17 cellular contexts compared by ENCODE assay signal in the genomic region with DNA sequence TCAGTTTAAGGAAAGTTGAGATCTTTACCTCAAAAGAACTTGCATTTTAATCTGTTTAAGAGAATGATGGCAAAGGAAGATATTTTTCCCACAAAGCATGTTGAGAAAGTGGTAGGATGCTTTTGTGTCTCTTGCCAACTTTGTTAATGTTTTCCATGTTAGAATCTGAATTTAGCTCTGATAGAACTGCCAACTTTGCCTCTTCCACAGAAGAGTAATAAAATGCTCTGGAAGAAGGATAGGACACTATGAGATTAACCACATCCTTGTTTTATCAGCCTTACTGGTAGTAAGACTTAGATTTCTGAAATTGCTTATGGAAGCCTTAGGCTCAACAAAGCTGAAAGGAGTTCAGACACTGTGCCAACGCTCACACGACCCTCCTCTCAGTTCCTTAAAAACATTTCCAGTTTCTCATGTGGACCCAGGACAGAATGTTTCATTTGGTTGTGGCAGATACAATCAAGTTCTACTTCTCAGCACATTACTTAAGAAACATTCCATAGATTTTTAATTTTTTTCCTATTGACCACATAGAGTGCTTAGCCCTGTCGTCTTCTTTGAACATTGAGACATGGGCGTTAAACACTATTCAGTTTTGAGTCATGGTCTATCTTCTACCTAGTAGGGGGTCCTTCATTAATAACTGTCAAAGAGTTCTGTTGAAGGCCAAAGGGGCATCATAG. TPM values are rescaled to one million over a fixed set of nuclear protein-coding genes. Genes with fewer than 3 reads are reported as not detected.
DNase-seq lines count a peak whose midpoint lies in the region; ATAC-seq and TF ChIP-seq lines count a peak whose summit lies in the region.
"Had no signal": no experiment of that assay in that cellular context is flagged by ENCODE, and none has a peak within 500 bp of the region (broad histone marks: within the 10 kb centered on the region; RNA-seq: fewer than 3 reads in every experiment).

No MANE protein-coding gene starts in this region.

- H3K27ac Mint-ChIP-seq in HFFc6 = peak overlapping the region; percentile 80
- H3K27ac Mint-ChIP-seq: activated naive CD8-positive, alpha-beta T cell treated with anti-CD3 and anti-CD28 coated beads, Interleukin-2, amount 10 ng/mL, durations not matched to agents 7 days and 5 days had no signal

- no peaks in the 10 kb centered on the region for H3K27me3 ChIP-seq in ACC112 (ENCODE audit: insufficient read depth, low read length)
- no peaks in the 10 kb centered on the region for H3K27me3 ChIP-seq in WERI-Rb-1 (ENCODE audit: insufficient read depth, low read depth, severe bottlenecking)
- H3K27me3 ChIP-seq: colonic mucosa had no signal

- H3K4me3 Mint-ChIP-seq in HFFc6 = peak overlapping the region; percentile 64
- H3K4me3 Mint-ChIP-seq: activated naive CD8-positive, alpha-beta T cell treated with anti-CD3 and anti-CD28 coated beads, Interleukin-2, amount 10 ng/mL, durations not matched to agents 7 days and 5 days; IgD-negative memory B cell; naive B cell had no signal

- H3K9me3 Mint-ChIP-seq in HFFc6 = no peaks in the 10 kb centered on the region
- H3K9me3 Mint-ChIP-seq: activated naive CD8-positive, alpha-beta T cell treated with anti-CD3 and anti-CD28 coated beads, Interleukin-2, amount 10 ng/mL, durations not matched to agents 7 days and 5 days; IgD-negative memory B cell had no signal

- no peak for ATAC-seq in HG03442 (IDR thresholded peaks at IDR 0.05; ENCODE audit: unreplicated experiment)
- ATAC-seq: left lobe of liver had no signal

- H3K36me3 Mint-ChIP-seq in HFFc6 (ENCODE audit: low read depth) = peaks cover 52% of the 10 kb centered on the region

- TF ChIP-seq CTCF in HFFc6 (IDR thresholded peaks at IDR 0.05) = no peak
- TF ChIP-seq CTCF in cardiac fibroblast (IDR thresholded peaks at IDR 0.05; ENCODE audit: low read depth, low read length) = no peak
- TF ChIP-seq CTCF in WERI-Rb-1 (IDR thresholded peaks at IDR 0.05; ENCODE audit: low read depth, low read length) = no peak

- no peaks in the 10 kb centered on the region for H3K79me2 ChIP-seq in ACC112 (ENCODE audit: control insufficient read depth, insufficient read depth, low read length, unreplicated experiment)

- H3K27ac ChIP-seq in ACC112 (ENCODE audit: low read depth, low read length) (peak overlapping the region; percentile 50), WERI-Rb-1 (no peak overlapping the region)
- H3K27ac ChIP-seq: colonic mucosa had no signal

- H2AFZ ChIP-seq in ACC112 (ENCODE audit: low read length, unreplicated experiment) = no peak overlapping the region

- H3K4me1 Mint-ChIP-seq in HFFc6 (ENCODE audit: low read depth) = peaks cover 34% of the 10 kb centered on the region

- H3K27me3 Mint-ChIP-seq in HFFc6 (ENCODE audit: insufficient read depth) = no peaks in the 10 kb centered on the region; the same call in 1 of the 2 replicates
- H3K27me3 Mint-ChIP-seq: activated naive CD8-positive, alpha-beta T cell treated with anti-CD3 and anti-CD28 coated beads, Interleukin-2, amount 10 ng/mL, durations not matched to agents 7 days and 5 days; IgD-negative memory B cell; naive B cell had no signal

- peaks cover 34% of the 10 kb centered on the region for H3K36me3 ChIP-seq in ACC112 (ENCODE audit: insufficient read depth, low read length)
- peaks cover 55% of the 10 kb centered on the region for H3K36me3 ChIP-seq in WERI-Rb-1

- H3K4me3 ChIP-seq in ACC112 (ENCODE audit: low read depth, low read length) (no peak overlapping the region), cardiac fibroblast (replicated peaks in 1 of 2; ENCODE audit: low read depth in 2 of 2, low read length in 2 of 2) (no peak overlapping the region), WERI-Rb-1 (ENCODE audit: low read depth, low read length) (no peak overlapping the region)
- H3K4me3 ChIP-seq: colonic mucosa had no signal

- peak; percentile 40 for DNase-seq in HFFc6
- peak; percentile 38 to 68 for DNase-seq in cardiac fibroblast (ENCODE audit: low read depth in 2 of 2)
- DNase-seq in middle frontal gyrus (ENCODE audit: extremely low spot score, low spot score) = peak; percentile 13
- no peak for DNase-seq in ureter (ENCODE audit: low spot score)
- DNase-seq in WERI-Rb-1 = no peak
- no peak for DNase-seq in HuH-7.5 (ENCODE audit: low spot score)
- DNase-seq: activated CD4-positive, alpha-beta T cell treated with anti-CD3 and anti-CD28 coated beads, Interleukin-2, amount 50 U/mL, for 1 hour; activated naive CD8-positive, alpha-beta T cell treated with anti-CD3 and anti-CD28 coated beads, Interleukin-2, amount 10 ng/mL, durations not matched to agents 7 days and 5 days; activated T-cell treated with anti-CD3 and anti-CD28 coated beads, Interleukin-2, amount 50 U/mL, for 1 hour; colonic mucosa; naive B cell; NCI-H1092; substantia nigra had no signal

- no peaks in the 10 kb centered on the region for H3K9me3 ChIP-seq in WERI-Rb-1 (ENCODE audit: severe bottlenecking)
- H3K9me3 ChIP-seq: colonic mucosa had no signal

- peaks cover 12% of the 10 kb centered on the region for H3K4me1 ChIP-seq in ACC112 (ENCODE audit: control insufficient read depth, insufficient read depth, low read length, unreplicated experiment)
- H3K4me1 ChIP-seq: colonic mucosa had no signal

RNA-seq across cellular contexts. Expression of a gene that starts 59.0 kb away (rescaled TPM):
- 10 to 100 TPM; 34.0 to 39.2 (median 36.0) TPM for total RNA-seq in HFFc6 (2021; fragmentation: NEBNext Ultra II Directional; extraction: Animal tissue kit (Norgen Biotek cat#: 25700))
- 72.0 TPM for total RNA-seq in ureter

Comparison
In these comparisons a context has a peak if more than half of its experiments do, and no peak if none do; other contexts are left out.
1. DNase-seq: peak in HFFc6 (single experiment), cardiac fibroblast (2 of 2) and middle frontal gyrus (single experiment); none in ureter (single experiment), WERI-Rb-1 (single experiment) and HuH-7.5 (single experiment).